Comparison of ENCODE assay signal across 8 cellular contexts in genomic region chr1:89633745-89634625, GRCh38.
DNase-seq lines count a peak whose midpoint lies in the region; ATAC-seq and TF ChIP-seq lines count a peak whose summit lies in the region.

No MANE protein-coding gene starts in this region.

- in situ Hi-C loops in astrocyte of the cerebellum (cut with HindIII; ENCODE audit: low sequenced_read_pairs) = loop anchor here (25.0 kb wide), 1 partner anchor 328 kb away; no protein-coding TSS in a partner anchor

- H3K4me3 ChIP-seq in BLaER1 = peak overlapping the region; percentile 94
- peak overlapping the region; percentile 72 for H3K4me3 ChIP-seq in astrocyte of the cerebellum (ENCODE audit: low read depth, low read length)

- H3K9ac ChIP-seq in BLaER1 = peak overlapping the region; percentile 96

- no peaks in the 10 kb centered on the region for H3K27me3 ChIP-seq in BLaER1

- H3K27ac ChIP-seq in BLaER1 = peak overlapping the region; percentile 95

- H3K4me2 ChIP-seq in BLaER1 = peak overlapping the region; percentile 94

- H3K4me1 ChIP-seq in BLaER1 = peaks cover 63% of the 10 kb centered on the region

- peaks cover 36% of the 10 kb centered on the region for H4K20me1 ChIP-seq in BLaER1

- no peak for TF ChIP-seq CTCF in astrocyte of the cerebellum (IDR thresholded peaks at IDR 0.05; ENCODE audit: low read depth, low read length, missing control alignments)

- DNase-seq in NCI-H510A treated with DMSO at 0.1 percent for 48 hours (lab: John Stamatoyannopoulos, UW) = peak; percentile 84
- no peak for DNase-seq in astrocyte of the cerebellum (ENCODE audit: low read depth)
- DNase-seq in iPS-NIHi7 (ENCODE audit: extremely low spot score) = peak; percentile 22
- DNase-seq in stimulated activated CD4-positive, alpha-beta T cell treated with anti-CD3 and anti-CD28 coated beads, Interleukin-15, amount 100 ng/mL, for 24 hours = peak; percentile 48
- no peak for DNase-seq in NCI-H2196 (lab: John Stamatoyannopoulos, UW; ENCODE audit: unreplicated experiment)
- no peak for DNase-seq in SKM-1 (lab: John Stamatoyannopoulos, UW; ENCODE audit: unreplicated experiment)

- no peaks in the 10 kb centered on the region; the same call in 1 of the 2 replicates for H3K9me3 ChIP-seq in BLaER1

- ATAC-seq in GM21447 (IDR thresholded peaks at IDR 0.05; ENCODE audit: unreplicated experiment) = peak; percentile 13

- peaks cover 29% of the 10 kb centered on the region for H3K36me3 ChIP-seq in BLaER1

Comparison
In these comparisons a context has a peak if more than half of its experiments do, and no peak if none do; other contexts are left out.
1. DNase-seq: peak in NCI-H510A treated with DMSO at 0.1 percent for 48 hours (single experiment), iPS-NIHi7 (single experiment) and stimulated activated CD4-positive, alpha-beta T cell treated with anti-CD3 and anti-CD28 coated beads, Interleukin-15, amount 100 ng/mL, for 24 hours (single experiment); none in astrocyte of the cerebellum (single experiment), NCI-H2196 (single experiment) and SKM-1 (single experiment).